In genomic region chr1:3759800-3760199, GRCh38 we compare ENCODE assay signal across 1 cellular context.
A peak's percentile ranks its signal among the peaks of the same experiment; 100 is the strongest.
TF ChIP-seq lines count a peak whose summit lies in the region.

No MANE protein-coding gene starts in this region.

TF ChIP-seq in K562, 482 proteins besides CTCF, POLR2A, EP300 and RAD21 (continued from another document):
- no peak for TF ChIP-seq ZNF449 (CRISPR knock-in tag; IDR thresholded peaks at IDR 0.05)
- peak; percentile 81 for TF ChIP-seq ARID1B (IDR thresholded peaks at IDR 0.05)
- TF ChIP-seq SMAD2 (IDR thresholded peaks at IDR 0.05; ENCODE audit: low read depth, low read length) = no peak
- no peak for TF ChIP-seq HES1 (IDR thresholded peaks at IDR 0.05; ENCODE audit: low read depth)
- no peak for TF ChIP-seq HMG20B (CRISPR knock-in tag; IDR thresholded peaks at IDR 0.05)
- no peak for TF ChIP-seq RFX5 (IDR thresholded peaks at IDR 0.05; ENCODE audit: low read depth, low read length)
- peak; percentile 33; the same call in 1 of the 2 replicates for TF ChIP-seq TFAP4 (CRISPR knock-in tag; IDR thresholded peaks at IDR 0.05; ENCODE audit: borderline replicate concordance)
- TF ChIP-seq ZNF668 (CRISPR knock-in tag; IDR thresholded peaks at IDR 0.05) = no peak
- no peak for TF ChIP-seq BRCA1 (IDR thresholded peaks at IDR 0.05)
- TF ChIP-seq BRCA1 (CRISPR knock-in tag; IDR thresholded peaks at IDR 0.05) = no peak
- 0 out of 4 replicates have a peak, but pooled peaks of 1 of the 2 experiments have one; percentile 24 for TF ChIP-seq UBTF (IDR thresholded peaks at IDR 0.05; ENCODE audit: borderline replicate concordance in 1 of 2, low read depth in 2 of 2, low read length in 2 of 2)
- TF ChIP-seq CBFA2T2 (conservative IDR thresholded peaks at IDR 0.05) = peak; percentile 89
- TF ChIP-seq BHLHE40 (IDR thresholded peaks at IDR 0.05; ENCODE audit: low read length) = 0 out of 2 replicates have a peak, but pooled peaks have one; percentile 30
- TF ChIP-seq NCOR1 (IDR thresholded peaks at IDR 0.05) = peak; percentile 65
- TF ChIP-seq ZNF444 (CRISPR knock-in tag; IDR thresholded peaks at IDR 0.05) = no peak
- TF ChIP-seq MNT (conservative IDR thresholded peaks at IDR 0.05) = 0 out of 4 replicates have a peak, but pooled peaks of 1 of the 2 experiments have one; percentile 18
- 0 out of 2 replicates have a peak, but pooled peaks have one; percentile 12 for TF ChIP-seq CTBP1 (IDR thresholded peaks at IDR 0.05; ENCODE audit: borderline replicate concordance)
- no peak for TF ChIP-seq BMI1 (IDR thresholded peaks at IDR 0.05; ENCODE audit: low read length)
- peak; percentile 49 for TF ChIP-seq MEIS2 (IDR thresholded peaks at IDR 0.05; ENCODE audit: partially characterized antibody)
- peak; percentile 91 for TF ChIP-seq CBFA2T3 (IDR thresholded peaks at IDR 0.05)
- 0 out of 2 replicates have a peak, but pooled peaks have one; percentile 15 for TF ChIP-seq CREM (IDR thresholded peaks at IDR 0.05; ENCODE audit: low read depth)
- peak; percentile 77 for TF ChIP-seq TAL1 (IDR thresholded peaks at IDR 0.05)
- TF ChIP-seq TEAD4 (IDR thresholded peaks at IDR 0.05; ENCODE audit: low read length) = peak; percentile 69
- TF ChIP-seq TEAD4 (CRISPR knock-in tag; IDR thresholded peaks at IDR 0.05; ENCODE audit: borderline replicate concordance) = no peak
- TF ChIP-seq HDAC8 (tag; IDR thresholded peaks at IDR 0.05) = no peak
- TF ChIP-seq POLR2H (tag; IDR thresholded peaks at IDR 0.05; ENCODE audit: low read depth) = no peak
- TF ChIP-seq ATF7 (IDR thresholded peaks at IDR 0.05) = 0 out of 2 replicates have a peak, but pooled peaks have one; percentile 15
- no peak for TF ChIP-seq NR4A1 (CRISPR knock-in tag; IDR thresholded peaks at IDR 0.05)
- TF ChIP-seq NR4A1 (tag; IDR thresholded peaks at IDR 0.05) = no peak
- TF ChIP-seq KLF16 (IDR thresholded peaks at IDR 0.05) = peak; percentile 80
- no peak for TF ChIP-seq RBBP5 (IDR thresholded peaks at IDR 0.05; ENCODE audit: borderline replicate concordance, insufficient read depth, low read length, poor library complexity, severe bottlenecking)
- TF ChIP-seq RCOR1 (IDR thresholded peaks at IDR 0.05; ENCODE audit: borderline replicate concordance in 1 of 2, low read depth in 2 of 2, low read length in 2 of 2) = peak; percentile 10 to 55; a peak in 1 of 4 replicates
- 0 out of 2 replicates have a peak, but pooled peaks have one; percentile 47 for TF ChIP-seq SP1 (CRISPR knock-in tag; IDR thresholded peaks at IDR 0.05)
- TF ChIP-seq MTA3 (IDR thresholded peaks at IDR 0.05; ENCODE audit: borderline replicate concordance) = 0 out of 2 replicates have a peak, but pooled peaks have one; percentile 45
- peak; percentile 53; the same call in 1 of the 2 replicates for TF ChIP-seq MYNN (IDR thresholded peaks at IDR 0.05)
- no peak for TF ChIP-seq MYNN (CRISPR knock-in tag; IDR thresholded peaks at IDR 0.05)
- TF ChIP-seq POLR2AphosphoS5 (IDR thresholded peaks at IDR 0.05; ENCODE audit: control insufficient read depth, insufficient read depth, low read depth, low read length) = peak; percentile 58
- no peak for TF ChIP-seq NCOA1 (IDR thresholded peaks at IDR 0.05; ENCODE audit: low read depth)
- TF ChIP-seq PTTG1 (tag; IDR thresholded peaks at IDR 0.05; ENCODE audit: low read depth) = no peak
- peak; percentile 29 to 83; a peak in 2 of 4 replicates for TF ChIP-seq TRIM24 (IDR thresholded peaks at IDR 0.05)
- TF ChIP-seq ZNF717 (CRISPR knock-in tag; IDR thresholded peaks at IDR 0.05) = no peak
- peak; percentile 55 to 62 for TF ChIP-seq NRF1 (conservative IDR thresholded peaks at IDR 0.05 in 1 of 2, IDR thresholded peaks at IDR 0.05 in 1 of 2)
- TF ChIP-seq IFI16 (CRISPR knock-in tag; IDR thresholded peaks at IDR 0.05) = no peak
- peak; percentile 50; the same call in 1 of the 2 replicates for TF ChIP-seq MTA2 (IDR thresholded peaks at IDR 0.05; ENCODE audit: low read depth)
- no peak for TF ChIP-seq ZNF561 (CRISPR knock-in tag; conservative IDR thresholded peaks at IDR 0.05)
- peak; percentile 71 for TF ChIP-seq GATA2 (CRISPR knock-in tag; IDR thresholded peaks at IDR 0.05)
- TF ChIP-seq STAT5B (CRISPR knock-in tag; IDR thresholded peaks at IDR 0.05) = no peak
- TF ChIP-seq FOXK1 (CRISPR knock-in tag; IDR thresholded peaks at IDR 0.05; ENCODE audit: borderline replicate concordance) = no peak
- peak; percentile 71; the same call in 1 of the 2 replicates for TF ChIP-seq MECOM (CRISPR knock-in tag; IDR thresholded peaks at IDR 0.05)
- TF ChIP-seq TCF3 (CRISPR knock-in tag; IDR thresholded peaks at IDR 0.05) = peak; percentile 89
- TF ChIP-seq VEZF1 (CRISPR knock-in tag; IDR thresholded peaks at IDR 0.05) = no peak
- no peak for TF ChIP-seq MLLT1 (IDR thresholded peaks at IDR 0.05)
- peak; percentile 12; the same call in 1 of the 2 replicates for TF ChIP-seq STAT5A (IDR thresholded peaks at IDR 0.05; ENCODE audit: borderline replicate concordance, low read length)
- peak; percentile 58; the same call in 1 of the 2 replicates for TF ChIP-seq SOX6 (IDR thresholded peaks at IDR 0.05)
- 0 out of 2 replicates have a peak, but pooled peaks have one; percentile 48 for TF ChIP-seq SMAD4 (CRISPR knock-in tag; conservative IDR thresholded peaks at IDR 0.05)
- no peak for TF ChIP-seq ZBTB12 (CRISPR knock-in tag; IDR thresholded peaks at IDR 0.05)
